Comparison of ENCODE assay signal across 21 cellular contexts in genomic region chr17:80742091-80742490, GRCh38.
DNase-seq lines count a peak whose midpoint lies in the region; ATAC-seq and TF ChIP-seq lines count a peak whose summit lies in the region.
"Had no signal": no experiment of that assay in that cellular context is flagged by ENCODE, and none has a peak within 500 bp of the region (broad histone marks: within the 10 kb centered on the region; RNA-seq: fewer than 3 reads in every experiment).

No MANE protein-coding gene starts in this region.

- POLR2A ChIA-PET in Panc1 (lab: Charles Lee), result no interaction called here

- H3K4me1 Mint-ChIP-seq in CD4-positive, CD25-positive, alpha-beta regulatory T cell, result peaks cover 13 to 32% (median 17%) of the 10 kb centered on the region in 4 donors
- peaks cover 27 to 34% of the 10 kb centered on the region in 2 donors for H3K4me1 Mint-ChIP-seq in immature natural killer cell
- H3K4me1 Mint-ChIP-seq: neural crest cell had no signal

- no peaks in the 10 kb centered on the region for H3K9me3 Mint-ChIP-seq in CD4-positive, CD25-positive, alpha-beta regulatory T cell
- H3K9me3 Mint-ChIP-seq in immature natural killer cell, result no peaks in the 10 kb centered on the region

- H3K27me3 Mint-ChIP-seq in CD4-positive, CD25-positive, alpha-beta regulatory T cell, result no peaks in the 10 kb centered on the region
- H3K27me3 Mint-ChIP-seq in immature natural killer cell (ENCODE audit: low read depth in 3 of 3), result peaks cover 2 to 13% (median 5%) of the 10 kb centered on the region in 3 donors
- H3K27me3 Mint-ChIP-seq: activated CD8-positive, alpha-beta memory T cell treated with anti-CD3 and anti-CD28 coated beads, Interleukin-2, amount 10 ng/mL, durations not matched to agents 7 days and 5 days; B cell had no signal

- no peak overlapping the region for H3K4me3 ChIP-seq in CD4-positive, CD25-positive, alpha-beta regulatory T cell (ENCODE audit: low read depth, low read length)
- no peak overlapping the region for H3K4me3 ChIP-seq in Panc1 (ENCODE audit: low read depth in 2 of 2, low read length in 2 of 2)
- H3K4me3 ChIP-seq: coronary artery, hepatocyte, spleen had no signal

- DNase-seq in DMS53 (lab: John Stamatoyannopoulos, UW) (peak; percentile 33), DMS53 treated with DMSO at 0.1 percent for 48 hours (lab: John Stamatoyannopoulos, UW; ENCODE audit: unreplicated experiment) (no peak), Panc1 (ENCODE audit: low read depth, low spot score) (no peak), iPS-NIHi7 (ENCODE audit: extremely low spot score) (peak; percentile 61), NCI-H1436 (lab: John Stamatoyannopoulos, UW) (no peak), immature natural killer cell (no peak)
- DNase-seq in CD4-positive, CD25-positive, alpha-beta regulatory T cell, result no peak
- DNase-seq: activated CD8-positive, alpha-beta memory T cell treated with anti-CD3 and anti-CD28 coated beads, Interleukin-2, amount 10 ng/mL, durations not matched to agents 7 days and 5 days; GDM1; kidney glomerular epithelial cell; NCI-H226; Right ventricle myocardium superior; spleen; stimulated activated CD8-positive, alpha-beta memory T cell treated with anti-CD3 and anti-CD28 coated beads, Interleukin-4, amount 100 ng/mL, for 48 hours; WERI-Rb-1 had no signal

- no peak for ATAC-seq in CD4-positive, CD25-positive, alpha-beta regulatory T cell (ENCODE audit: low read depth in 2 of 2)
- 0 out of 2 replicates have a peak, but pooled peaks have one; percentile 45 for ATAC-seq in Panc1
- no peak for ATAC-seq in activated CD4-positive, CD25-positive, alpha-beta regulatory T cell treated with anti-CD3 and anti-CD28 coated beads, Interleukin-2, amount 50 U/mL, for 24 hours
- ATAC-seq: activated CD8-positive, alpha-beta memory T cell treated with anti-CD3 and anti-CD28 coated beads, Interleukin-2, amount 10 ng/mL, durations not matched to agents 7 days and 5 days had no signal

- CTCF ChIA-PET in Panc1 (lab: Charles Lee), result no interaction called here

- no peaks in the 10 kb centered on the region for H3K9me3 ChIP-seq in CD4-positive, CD25-positive, alpha-beta regulatory T cell (ENCODE audit: control insufficient read depth in 2 of 2, low read length in 2 of 2)
- peaks cover 9% of the 10 kb centered on the region; the same call in 1 of the 2 replicates for H3K9me3 ChIP-seq in Panc1 (ENCODE audit: control insufficient read depth, insufficient read depth, low read depth, low read length)
- H3K9me3 ChIP-seq: spleen had no signal

- H3K4me1 ChIP-seq in CD4-positive, CD25-positive, alpha-beta regulatory T cell (ENCODE audit: control insufficient read depth, insufficient read depth, low read length, poor library complexity, severe bottlenecking), result peaks cover 3% of the 10 kb centered on the region
- H3K4me1 ChIP-seq in Panc1 (ENCODE audit: control insufficient read depth, insufficient read depth, low read length), result no peaks in the 10 kb centered on the region

- H3K36me3 ChIP-seq in CD4-positive, CD25-positive, alpha-beta regulatory T cell (ENCODE audit: control insufficient read depth, insufficient read depth, low read length), result no peaks in the 10 kb centered on the region
- H3K36me3 ChIP-seq in Panc1 (ENCODE audit: control insufficient read depth, insufficient read depth, low read length), result no peaks in the 10 kb centered on the region

- H3K36me3 Mint-ChIP-seq in CD4-positive, CD25-positive, alpha-beta regulatory T cell, result peaks cover 20% of the 10 kb centered on the region
- peaks cover 0 to 25% (median 4%) of the 10 kb centered on the region in 3 donors for H3K36me3 Mint-ChIP-seq in immature natural killer cell

- TF ChIP-seq CTCF in Panc1 (IDR thresholded peaks at IDR 0.05), result no peak

- no TSS peak for BruUV-seq in Panc1 (replicated peaks; lab: Mats Ljungman, UMichigan)

- no peak overlapping the region for H3K27ac ChIP-seq in CD4-positive, CD25-positive, alpha-beta regulatory T cell (ENCODE audit: insufficient read depth, low read length, poor library complexity, severe bottlenecking)
- H3K27ac ChIP-seq in Panc1 (ENCODE audit: low read length), result no peak overlapping the region
- H3K27ac ChIP-seq: 22Rv1, coronary artery, hepatocyte, spleen, WERI-Rb-1 had no signal

- peak overlapping the region in 2 of 3 donors; percentile 55 to 81 for H3K27ac Mint-ChIP-seq in CD4-positive, CD25-positive, alpha-beta regulatory T cell
- peak overlapping the region in 2 of 6 donors; percentile 47 to 96 for H3K27ac Mint-ChIP-seq in immature natural killer cell
- H3K27ac Mint-ChIP-seq: activated CD8-positive, alpha-beta memory T cell treated with anti-CD3 and anti-CD28 coated beads, Interleukin-2, amount 10 ng/mL, durations not matched to agents 7 days and 5 days; B cell had no signal

- intact Hi-C loops in Panc1 (cut with micrococcal nuclease; ENCODE audit: unreplicated experiment), result no loop called here

- H3K27me3 ChIP-seq in CD4-positive, CD25-positive, alpha-beta regulatory T cell (ENCODE audit: control insufficient read depth, insufficient read depth, low read length), result no peaks in the 10 kb centered on the region
- H3K27me3 ChIP-seq in Panc1 (ENCODE audit: control insufficient read depth, insufficient read depth, low read length), result no peaks in the 10 kb centered on the region
- H3K27me3 ChIP-seq: hepatocyte, spleen had no signal

- no peak overlapping the region for H3K4me3 Mint-ChIP-seq in CD4-positive, CD25-positive, alpha-beta regulatory T cell
- H3K4me3 Mint-ChIP-seq in immature natural killer cell, result no peak overlapping the region
- H3K4me3 Mint-ChIP-seq: activated CD8-positive, alpha-beta memory T cell treated with anti-CD3 and anti-CD28 coated beads, Interleukin-2, amount 10 ng/mL, durations not matched to agents 7 days and 5 days; B cell; neural crest cell had no signal

- in situ Hi-C loops in Panc1 (cut with HindIII; ENCODE audit: low pct_unique_long_range_greater_than_20kb, low sequenced_read_pairs), result no loop called here

Comparison
In these comparisons a context has a peak if more than half of its experiments do, and no peak if none do; other contexts are left out.
1. DNase-seq: peak in DMS53 (single experiment) and iPS-NIHi7 (single experiment); none in DMS53 treated with DMSO at 0.1 percent for 48 hours (single experiment), CD4-positive, CD25-positive, alpha-beta regulatory T cell (0 of 3), Panc1 (single experiment), NCI-H1436 (single experiment) and immature natural killer cell (0 of 3).